16 cellular contexts compared by ENCODE assay signal in genomic region chr2:71555798-71556454, GRCh38.
DNase-seq lines count a peak whose midpoint lies in the region; ATAC-seq and TF ChIP-seq lines count a peak whose summit lies in the region.
"Had no signal": no experiment of that assay in that cellular context is flagged by ENCODE, and none has a peak within 500 bp of the region (broad histone marks: within the 10 kb centered on the region; RNA-seq: fewer than 3 reads in every experiment).

No MANE protein-coding gene starts in this region.

- peak; percentile 18 for DNase-seq in NCI-H510A treated with DMSO at 0.1 percent for 48 hours (lab: John Stamatoyannopoulos, UW)
- no peak for DNase-seq in NCI-H510A (lab: John Stamatoyannopoulos, UW)
- DNase-seq in kidney tubule cell (ENCODE audit: low spot score): peak; percentile 7
- DNase-seq in naive thymus-derived CD4-positive, alpha-beta T cell: no peak
- peak; percentile 29 to 31 for DNase-seq in thyroid gland
- DNase-seq in SJCRH30: no peak
- no peak for DNase-seq in NCI-H2029 (lab: John Stamatoyannopoulos, UW)
- DNase-seq in NCI-H2171 (lab: John Stamatoyannopoulos, UW): no peak
- DNase-seq: HFFc6, MG63, NCI-H1105, NCI-H187 had no signal

- no peak overlapping the region for H3K4me3 Mint-ChIP-seq in naive thymus-derived CD4-positive, alpha-beta T cell
- H3K4me3 Mint-ChIP-seq: CD8-positive, alpha-beta memory T cell; GM23338; HFFc6 had no signal

- H3K9me3 Mint-ChIP-seq in naive thymus-derived CD4-positive, alpha-beta T cell: no peaks in the 10 kb centered on the region
- H3K9me3 Mint-ChIP-seq: CD8-positive, alpha-beta memory T cell; GM23338; HFFc6 had no signal

- H3K27me3 ChIP-seq in naive thymus-derived CD4-positive, alpha-beta T cell (ENCODE audit: control insufficient read depth in 2 of 2, insufficient read depth in 2 of 2, low read length in 2 of 2): no peaks in the 10 kb centered on the region
- H3K27me3 ChIP-seq in thyroid gland: no peaks in the 10 kb centered on the region
- H3K27me3 ChIP-seq in SJCRH30: no peaks in the 10 kb centered on the region
- H3K27me3 ChIP-seq: BLaER1, MG63 had no signal

- CTCF ChIA-PET in naive thymus-derived CD4-positive, alpha-beta T cell (lab: Charles Lee): no interaction called here

- intact Hi-C loops in naive thymus-derived CD4-positive, alpha-beta T cell (cut with micrococcal nuclease): no loop called here
- intact Hi-C loops in thyroid gland (cut with DNase I): loop anchor here (10.0 kb wide), 2 partner anchors 579 to 1189 kb away; no protein-coding TSS in a partner anchor

- no peaks in the 10 kb centered on the region for H3K36me3 Mint-ChIP-seq in naive thymus-derived CD4-positive, alpha-beta T cell

- no peak overlapping the region for H3K27ac ChIP-seq in naive thymus-derived CD4-positive, alpha-beta T cell (ENCODE audit: low read depth, low read length)
- no peak overlapping the region for H3K27ac ChIP-seq in thyroid gland
- no peak overlapping the region for H3K27ac ChIP-seq in SJCRH30
- H3K27ac ChIP-seq: 22Rv1, BLaER1 had no signal

- no peaks in the 10 kb centered on the region for H3K9me3 ChIP-seq in naive thymus-derived CD4-positive, alpha-beta T cell (ENCODE audit: control insufficient read depth in 2 of 3, low read length in 3 of 3)
- no peaks in the 10 kb centered on the region for H3K9me3 ChIP-seq in thyroid gland
- H3K9me3 ChIP-seq in SJCRH30 (replicated peaks): no peaks in the 10 kb centered on the region
- H3K9me3 ChIP-seq: BLaER1, MG63 had no signal

- no peak overlapping the region for H3K27ac Mint-ChIP-seq in naive thymus-derived CD4-positive, alpha-beta T cell
- H3K27ac Mint-ChIP-seq: CD8-positive, alpha-beta memory T cell; HFFc6 had no signal

- no peaks in the 10 kb centered on the region for H3K4me1 Mint-ChIP-seq in naive thymus-derived CD4-positive, alpha-beta T cell
- H3K4me1 Mint-ChIP-seq: CD8-positive, alpha-beta memory T cell had no signal

- ATAC-seq in naive thymus-derived CD4-positive, alpha-beta T cell: peak; percentile 17
- ATAC-seq: GM23338 had no signal

- no peaks in the 10 kb centered on the region for H3K4me1 ChIP-seq in naive thymus-derived CD4-positive, alpha-beta T cell (ENCODE audit: control insufficient read depth in 2 of 2, insufficient read depth in 2 of 2, low read length in 2 of 2)
- H3K4me1 ChIP-seq in thyroid gland (peaks cover 7 to 42% of the 10 kb centered on the region in 2 donors), SJCRH30 (no peaks in the 10 kb centered on the region)

- no peak for TF ChIP-seq CTCF in thyroid gland (IDR thresholded peaks at IDR 0.05)

- no peak overlapping the region for H3K4me3 ChIP-seq in naive thymus-derived CD4-positive, alpha-beta T cell (ENCODE audit: low read length)
- H3K4me3 ChIP-seq in thyroid gland (replicated peaks in 1 of 3) (no peak overlapping the region), SJCRH30 (no peak overlapping the region)
- H3K4me3 ChIP-seq: BLaER1, GM23338, MG63 had no signal

- TF ChIP-seq POLR2A in thyroid gland (IDR thresholded peaks at IDR 0.05): no peak

- POLR2A ChIA-PET in naive thymus-derived CD4-positive, alpha-beta T cell (lab: Charles Lee): no interaction called here

- no peaks in the 10 kb centered on the region for H3K36me3 ChIP-seq in naive thymus-derived CD4-positive, alpha-beta T cell (ENCODE audit: control insufficient read depth in 2 of 3, insufficient read depth in 3 of 3, low read length in 3 of 3)
- H3K36me3 ChIP-seq in thyroid gland (no peaks in the 10 kb centered on the region), SJCRH30 (peaks cover 6% of the 10 kb centered on the region; the same call in 1 of the 2 replicates)
- H3K36me3 ChIP-seq: BLaER1, MG63 had no signal

- no peaks in the 10 kb centered on the region for H3K27me3 Mint-ChIP-seq in naive thymus-derived CD4-positive, alpha-beta T cell

- 94% methylated on average over 14 to 20 of the region's 21 CpGs for WGBS in thyroid gland, 2 donors

Comparison
In these comparisons a context has a peak if more than half of its experiments do, and no peak if none do; other contexts are left out.
1. DNase-seq: peak in NCI-H510A treated with DMSO at 0.1 percent for 48 hours (single experiment), kidney tubule cell (single experiment) and thyroid gland (2 of 2); none in NCI-H510A (single experiment), naive thymus-derived CD4-positive, alpha-beta T cell (0 of 9), SJCRH30 (0 of 2), NCI-H2029 (single experiment) and NCI-H2171 (single experiment).